Comparison of ENCODE assay signal across 15 cellular contexts in genomic region chr14:102182901-102183619, GRCh38. TPM values are rescaled to one million over a fixed set of nuclear protein-coding genes. Genes with fewer than 3 reads are reported as not detected.
DNase-seq lines count a peak whose midpoint lies in the region; ATAC-seq, FAIRE-seq and TF ChIP-seq lines count a peak whose summit lies in the region.
"Had no signal": no experiment of that assay in that cellular context is flagged by ENCODE, and none has a peak within 500 bp of the region (broad histone marks: within the 10 kb centered on the region; RNA-seq: fewer than 3 reads in every experiment).

No MANE protein-coding gene starts in this region.

- H3K9me1 ChIP-seq in keratinocyte (ENCODE audit: control insufficient read depth, extremely low read depth, insufficient read depth, low read length): peaks cover 12% of the 10 kb centered on the region

- TF ChIP-seq POLR2A in adrenal gland (IDR thresholded peaks at IDR 0.05): no peak

- DNase-seq in activated T-cell treated with anti-CD3 and anti-CD28 coated beads, Interleukin-2, amount 50 U/mL, for 72 hours: no peak
- DNase-seq in activated T-cell treated with anti-CD3 and anti-CD28 coated beads for 4 hours (no peak), adrenal gland (peak in 1 of 7 donors; percentile 45), keratinocyte (ENCODE audit: low read depth, low spot score) (no peak), substantia nigra (lab: John Stamatoyannopoulos, UW) (no peak), MV-4-11 (lab: John Stamatoyannopoulos, UW) (no peak), immature natural killer cell (no peak)
- no peak for DNase-seq in activated CD8-positive, alpha-beta memory T cell treated with anti-CD3 and anti-CD28 coated beads, Interleukin-2, amount 10 ng/mL, durations not matched to agents 7 days and 5 days
- DNase-seq: activated CD4-positive, CD25-positive, alpha-beta regulatory T cell; activated effector memory CD4-positive, alpha-beta T cell treated with Interleukin-2 at 50 U/mL for 16 hours; cortex of kidney; Kasumi-1; NCI-H2029; pancreas had no signal

- no peak for ATAC-seq in activated T-cell treated with anti-CD3 and anti-CD28 coated beads, Interleukin-2, amount 50 U/mL, for 72 hours (replicated peaks in 1 of 2)
- ATAC-seq in activated CD8-positive, alpha-beta memory T cell treated with anti-CD3 and anti-CD28 coated beads, Interleukin-2, amount 10 ng/mL, durations not matched to agents 7 days and 5 days: no peak
- ATAC-seq: pancreas had no signal

- no peaks in the 10 kb centered on the region for H3K36me3 Mint-ChIP-seq in activated T-cell treated with anti-CD3 and anti-CD28 coated beads, Interleukin-2, amount 50 U/mL, for 72 hours (ENCODE audit: insufficient read depth in 2 of 2)
- no peaks in the 10 kb centered on the region for H3K36me3 Mint-ChIP-seq in immature natural killer cell
- H3K36me3 Mint-ChIP-seq in activated CD8-positive, alpha-beta memory T cell treated with anti-CD3 and anti-CD28 coated beads, Interleukin-2, amount 10 ng/mL, durations not matched to agents 7 days and 5 days: no peaks in the 10 kb centered on the region

- peaks cover 5% of the 10 kb centered on the region for H4K20me1 ChIP-seq in keratinocyte (ENCODE audit: control insufficient read depth, extremely low read depth, insufficient read depth, low read length)

- peaks cover 77% of the 10 kb centered on the region for H3K4me1 Mint-ChIP-seq in activated T-cell treated with anti-CD3 and anti-CD28 coated beads, Interleukin-2, amount 50 U/mL, for 72 hours (ENCODE audit: low read depth)
- H3K4me1 Mint-ChIP-seq in immature natural killer cell: peaks cover 65 to 92% of the 10 kb centered on the region in 2 donors
- peaks cover 41% of the 10 kb centered on the region for H3K4me1 Mint-ChIP-seq in activated CD8-positive, alpha-beta memory T cell treated with anti-CD3 and anti-CD28 coated beads, Interleukin-2, amount 10 ng/mL, durations not matched to agents 7 days and 5 days

- no peaks in the 10 kb centered on the region for H3K36me3 ChIP-seq in adrenal gland (replicated peaks in 1 of 2)
- peaks cover 0 to 3% of the 10 kb centered on the region in 2 experiments for H3K36me3 ChIP-seq in keratinocyte (ENCODE audit: control insufficient read depth in 2 of 2, extremely low read depth in 1 of 2, insufficient read depth in 2 of 2, low read length in 2 of 2)
- H3K36me3 ChIP-seq: pancreas, SJSA1 had no signal

- no peak for FAIRE-seq in keratinocyte (lab: Jason Lieb, UNC)
- FAIRE-seq: pancreas had no signal

- H3K79me2 ChIP-seq in keratinocyte (ENCODE audit: control insufficient read depth, insufficient read depth, low read length): peaks cover 67% of the 10 kb centered on the region

- CTCF ChIA-PET in activated CD8-positive, alpha-beta memory T cell treated with anti-CD3 and anti-CD28 coated beads, Interleukin-2, amount 10 ng/mL, durations not matched to agents 7 days and 5 days (lab: Charles Lee): interaction anchor here (0.8 kb wide), 1 partner anchor 134 kb away, joined by 3 read pairs; no protein-coding TSS in a partner anchor

- peak overlapping the region; percentile 89 for H3K27ac Mint-ChIP-seq in activated T-cell treated with anti-CD3 and anti-CD28 coated beads, Interleukin-2, amount 50 U/mL, for 72 hours
- H3K27ac Mint-ChIP-seq in immature natural killer cell: peak overlapping the region in 2 of 6 donors; percentile 1 to 11
- H3K27ac Mint-ChIP-seq in activated CD8-positive, alpha-beta memory T cell treated with anti-CD3 and anti-CD28 coated beads, Interleukin-2, amount 10 ng/mL, durations not matched to agents 7 days and 5 days: no peak overlapping the region

- intact Hi-C loops in adrenal gland (cut with DNase I): no loop called here

- H2AFZ ChIP-seq in keratinocyte (ENCODE audit: control insufficient read depth, low read length): no peak overlapping the region

- H3K4me3 Mint-ChIP-seq in activated T-cell treated with anti-CD3 and anti-CD28 coated beads, Interleukin-2, amount 50 U/mL, for 72 hours: peak overlapping the region; percentile 80 to 88
- H3K4me3 Mint-ChIP-seq in immature natural killer cell: no peak overlapping the region
- no peak overlapping the region for H3K4me3 Mint-ChIP-seq in activated CD8-positive, alpha-beta memory T cell treated with anti-CD3 and anti-CD28 coated beads, Interleukin-2, amount 10 ng/mL, durations not matched to agents 7 days and 5 days

- no peak for TF ChIP-seq CTCF in adrenal gland (IDR thresholded peaks at IDR 0.05)
- TF ChIP-seq CTCF in keratinocyte (optimal IDR thresholded peaks at IDR 0.05 in 1 of 3, IDR thresholded peaks at IDR 0.05 in 1 of 3, conservative IDR thresholded peaks at IDR 0.05 in 1 of 3; ENCODE audit: extremely low read depth in 1 of 3, insufficient read depth in 2 of 3, low read length in 3 of 3): no peak

- no peaks in the 10 kb centered on the region for H3K27me3 Mint-ChIP-seq in activated T-cell treated with anti-CD3 and anti-CD28 coated beads, Interleukin-2, amount 50 U/mL, for 72 hours (ENCODE audit: low read depth)
- H3K27me3 Mint-ChIP-seq in immature natural killer cell (ENCODE audit: low read depth in 3 of 3): peaks cover 0 to 2% (median 1%) of the 10 kb centered on the region in 3 donors
- H3K27me3 Mint-ChIP-seq in activated CD8-positive, alpha-beta memory T cell treated with anti-CD3 and anti-CD28 coated beads, Interleukin-2, amount 10 ng/mL, durations not matched to agents 7 days and 5 days: no peaks in the 10 kb centered on the region

- H3K27me3 ChIP-seq in adrenal gland: no peaks in the 10 kb centered on the region
- no peaks in the 10 kb centered on the region for H3K27me3 ChIP-seq in keratinocyte (ENCODE audit: control insufficient read depth, extremely low read depth, insufficient read depth, low read length)
- H3K27me3 ChIP-seq: pancreas, SJSA1 had no signal

- H3K9me3 Mint-ChIP-seq in activated T-cell treated with anti-CD3 and anti-CD28 coated beads, Interleukin-2, amount 50 U/mL, for 72 hours: no peaks in the 10 kb centered on the region
- H3K9me3 Mint-ChIP-seq in immature natural killer cell: no peaks in the 10 kb centered on the region
- no peaks in the 10 kb centered on the region for H3K9me3 Mint-ChIP-seq in activated CD8-positive, alpha-beta memory T cell treated with anti-CD3 and anti-CD28 coated beads, Interleukin-2, amount 10 ng/mL, durations not matched to agents 7 days and 5 days (ENCODE audit: low read depth)

- H3K27ac ChIP-seq in adrenal gland (peak overlapping the region in 3 of 5 donors; percentile 32 to 44 (median 33)), keratinocyte (ENCODE audit: control insufficient read depth, insufficient read depth, low read length) (no peak overlapping the region), substantia nigra (ENCODE audit: low read depth, low read length, poor library complexity, severe bottlenecking) (peak overlapping the region; percentile 89)
- H3K27ac ChIP-seq: pancreas had no signal

- H3K9me3 ChIP-seq in adrenal gland (replicated peaks in 1 of 3) (no peaks in the 10 kb centered on the region), keratinocyte (ENCODE audit: control insufficient read depth, low read depth, low read length) (no peaks in the 10 kb centered on the region)
- H3K9me3 ChIP-seq: pancreas, SJSA1 had no signal

- H3K4me3 ChIP-seq in adrenal gland (no peak overlapping the region), keratinocyte (ENCODE audit: control insufficient read depth in 2 of 3, extremely low read depth in 1 of 3, insufficient read depth in 2 of 3, low read depth in 1 of 3, low read length in 3 of 3) (no peak overlapping the region)
- H3K4me3 ChIP-seq: pancreas, SJSA1 had no signal

- 46 to 56% (median 53%) methylated on average over 9 of the region's 9 CpGs for WGBS in adrenal gland, 4 donors

- no peak overlapping the region for H3K9ac ChIP-seq in keratinocyte (ENCODE audit: control insufficient read depth, extremely low read depth, insufficient read depth, low read length)

- dilution Hi-C loops in keratinocyte (cut with MboI; ENCODE audit: extremely low pct_ligation_motif_present, low sequenced_read_pairs): no loop called here

- H3K4me1 ChIP-seq in adrenal gland (replicated peaks in 1 of 2): peaks cover 37 to 56% of the 10 kb centered on the region in 2 donors
- H3K4me1 ChIP-seq in keratinocyte (ENCODE audit: control insufficient read depth, extremely low read depth, insufficient read depth, low read length): peaks cover 32% of the 10 kb centered on the region

- peak overlapping the region; percentile 52 for H3K4me2 ChIP-seq in keratinocyte (ENCODE audit: control insufficient read depth, extremely low read depth, insufficient read depth, low read depth, low read length)

RNA-seq across cellular contexts. Expression of gene WDR20, which starts 43.4 kb away (rescaled TPM):
- 10 to 100 TPM; 23.8 to 29.9 TPM for total RNA-seq in activated T-cell treated with anti-CD3 and anti-CD28 coated beads, Interleukin-2, amount 50 U/mL, for 72 hours
- 10 to 100 TPM; 13.1 to 55.9 (median 48.1) TPM for total RNA-seq in adrenal gland
- 10 to 100 TPM; 21.5 to 46.1 (median 26.0) TPM for polyA plus RNA-seq in adrenal gland
- polyA plus RNA-seq in keratinocyte: 18.9 to 24.5 TPM (median 22.1 TPM) in 3 replicates
- polyA plus RNA-seq in keratinocyte (2011; ENCODE audit: low read depth): 10.7 TPM
- 12.4 and 17.2 TPM in 2 replicates for polyA plus RNA-seq in keratinocyte (2011; cell fraction: cytosol; rRNA removed)
- 30.0 and 30.9 TPM in 2 replicates for polyA plus RNA-seq in keratinocyte (2011; cell fraction: nucleus; rRNA removed)
- 16.5 and 19.0 TPM in 2 replicates for polyA plus RNA-seq in keratinocyte (2012; ENCODE audit: low replicate concordance)
- polyA minus RNA-seq in keratinocyte: 20.1 to 30.0 TPM (median 26.9 TPM) in 3 replicates
- 19.6 TPM for polyA minus RNA-seq in keratinocyte (2011; cell fraction: cytosol; rRNA and poly(A)+ RNA removed)
- 19.0 and 31.1 TPM in 2 replicates for polyA minus RNA-seq in keratinocyte (2011; cell fraction: nucleus; rRNA and poly(A)+ RNA removed)
- polyA plus RNA-seq in immature natural killer cell: 10 to 100 TPM; 10.8 to 14.6 (median 14.0) TPM
- total RNA-seq in activated CD8-positive, alpha-beta memory T cell treated with anti-CD3 and anti-CD28 coated beads, Interleukin-2, amount 10 ng/mL, durations not matched to agents 7 days and 5 days: 10 to 100 TPM; 32.6 to 33.6 TPM

Comparison
In these comparisons a context has a peak if more than half of its experiments do, and no peak if none do; other contexts are left out.
1. H3K4me3 Mint-ChIP-seq: peak in activated T-cell treated with anti-CD3 and anti-CD28 coated beads, Interleukin-2, amount 50 U/mL, for 72 hours (2 of 2); none in immature natural killer cell (0 of 5) and activated CD8-positive, alpha-beta memory T cell treated with anti-CD3 and anti-CD28 coated beads, Interleukin-2, amount 10 ng/mL, durations not matched to agents 7 days and 5 days (single experiment).